In genomic region chr5:15105799-15106393, GRCh38 we compare ENCODE assay signal across 8 cellular contexts.
A peak's percentile ranks its signal among the peaks of the same experiment; 100 is the strongest.
DNase-seq lines count a peak whose midpoint lies in the region; ATAC-seq, FAIRE-seq and TF ChIP-seq lines count a peak whose summit lies in the region.

No MANE protein-coding gene starts in this region.

- H3K4me3 Mint-ChIP-seq in central memory CD8-positive, alpha-beta T cell, result no peak overlapping the region

- H3K9me3 Mint-ChIP-seq in central memory CD8-positive, alpha-beta T cell, result no peaks in the 10 kb centered on the region

- no peaks in the 10 kb centered on the region for H3K79me1 ChIP-seq in IMR-90 (ENCODE audit: low read depth in 1 of 2, low read length in 2 of 2)

- H4K20me1 ChIP-seq in GM23248 (ENCODE audit: insufficient read depth) (no peaks in the 10 kb centered on the region), IMR-90 (ENCODE audit: insufficient read depth, low read length) (no peaks in the 10 kb centered on the region)

- H3K4ac ChIP-seq in IMR-90 (ENCODE audit: low read depth, low read length), result no peak overlapping the region

- no peak overlapping the region for H3K18ac ChIP-seq in IMR-90 (ENCODE audit: low read depth, low read length)

- H2BK15ac ChIP-seq in IMR-90 (ENCODE audit: low read depth, low read length), result no peak overlapping the region

- peak; percentile 62 for TF ChIP-seq RAD21 in IMR-90 (IDR thresholded peaks at IDR 0.05; ENCODE audit: low read length)

- H3K4me1 ChIP-seq in GM23248 (ENCODE audit: insufficient read depth) (no peaks in the 10 kb centered on the region), IMR-90 (ENCODE audit: control insufficient read depth, insufficient read depth, low read length) (no peaks in the 10 kb centered on the region), testis (no peaks in the 10 kb centered on the region)

- no peak overlapping the region for H4K5ac ChIP-seq in IMR-90 (ENCODE audit: low read depth, low read length)

- peak; percentile 73 for FAIRE-seq in RCC 7860 (lab: Jason Lieb, UNC)

- no peak overlapping the region for H2BK120ac ChIP-seq in IMR-90 (ENCODE audit: low read depth, low read length)

- dilution Hi-C loops in IMR-90 (cut with HindIII; ENCODE audit: low sequenced_read_pairs, unreplicated experiment), result no loop called here

- no peak overlapping the region for H2BK20ac ChIP-seq in IMR-90 (ENCODE audit: low read depth, low read length)

- no peaks in the 10 kb centered on the region for H3K4me1 Mint-ChIP-seq in central memory CD8-positive, alpha-beta T cell

- TF ChIP-seq CTCF in IMR-90 (conservative IDR thresholded peaks at IDR 0.05; ENCODE audit: low read depth, low read length) (peak; percentile 68), testis (IDR thresholded peaks at IDR 0.05) (peak; percentile 61 to 67 (median 61))

- TF ChIP-seq POLR2A in IMR-90 (IDR thresholded peaks at IDR 0.05; ENCODE audit: low read depth, low read length) (no peak), testis (IDR thresholded peaks at IDR 0.05) (no peak)

- H3K23ac ChIP-seq in IMR-90 (ENCODE audit: low read depth, low read length), result no peak overlapping the region

- no peak overlapping the region for H2AK5ac ChIP-seq in IMR-90 (ENCODE audit: low read depth, low read length)

- H3K9me1 ChIP-seq in IMR-90 (ENCODE audit: insufficient read depth, low read length), result no peaks in the 10 kb centered on the region

- H3K4me3 ChIP-seq in GM23248 (no peak overlapping the region), IMR-90 (ENCODE audit: insufficient read depth, low read depth, low read length) (no peak overlapping the region), testis (no peak overlapping the region)

- H3K36me3 ChIP-seq in GM23248 (ENCODE audit: low read depth) (no peaks in the 10 kb centered on the region), IMR-90 (ENCODE audit: control insufficient read depth, insufficient read depth, low read length) (no peaks in the 10 kb centered on the region), testis (ENCODE audit: low read depth, missing control alignments) (no peaks in the 10 kb centered on the region)

- no peaks in the 10 kb centered on the region for H3K9me3 ChIP-seq in GM23248 (ENCODE audit: low read depth)
- no peaks in the 10 kb centered on the region for H3K9me3 ChIP-seq in IMR-90 (ENCODE audit: control insufficient read depth, insufficient read depth, low read length)
- H3K9me3 ChIP-seq in testis, result no peaks in the 10 kb centered on the region

- H3K27ac ChIP-seq in GM23248 (no peak overlapping the region), IMR-90 (ENCODE audit: insufficient read depth, low read length) (no peak overlapping the region), testis (no peak overlapping the region)

- BruUV-seq in IMR-90 (replicated peaks; lab: Mats Ljungman, UMichigan), result no TSS peak

- 24% methylated on average over 2 of the region's 2 CpGs for WGBS in GM23248 (ENCODE audit: low coverage in 1 of 2, low lambda C conversion rate in 2 of 2, missing lambda C conversion rate in 2 of 2), 2 experiments
- no CpG with 5 or more reads among the region's 2 CpGs for WGBS in IMR-90 (ENCODE audit: extremely low coverage in 2 of 2, insufficient read length in 1 of 2), 2 experiments
- WGBS in testis, 2 donors, result 57 to 72% methylated on average over 2 of the region's 2 CpGs

- ATAC-seq in Right ventricle myocardium inferior (peak; percentile 54), IMR-90 (ENCODE audit: low read depth) (peak; percentile 90), left lobe of liver (peak; percentile 94)
- ATAC-seq in central memory CD8-positive, alpha-beta T cell (replicated peaks; ENCODE audit: extremely low read depth, poor library complexity, severe bottlenecking), result peak; percentile 31

- no peaks in the 10 kb centered on the region for H3K79me2 ChIP-seq in GM23248 (ENCODE audit: insufficient read depth)

- in situ Hi-C loops in GM23248 (cut with MboI), result no loop called here
- in situ Hi-C loops in IMR-90 (cut with MboI; ENCODE audit: low sequenced_read_pairs), result loop anchor here (10.0 kb wide), 2 partner anchors 179 to 889 kb away; no protein-coding TSS in a partner anchor

- H3K27me3 ChIP-seq in GM23248 (replicated peaks; ENCODE audit: insufficient read depth), result peaks cover 18% of the 10 kb centered on the region
- peaks cover 5% of the 10 kb centered on the region; the same call in 1 of the 2 replicates for H3K27me3 ChIP-seq in IMR-90 (ENCODE audit: control insufficient read depth, insufficient read depth, low read length)
- H3K27me3 ChIP-seq in testis, result no peaks in the 10 kb centered on the region

- no peak overlapping the region for H3K9ac ChIP-seq in GM23248
- no peak overlapping the region for H3K9ac ChIP-seq in IMR-90 (ENCODE audit: low read depth, low read length)

- POLR2A ChIA-PET in IMR-90 (lab: Charles Lee; ENCODE audit: unreplicated experiment), result no interaction called here

- H3F3A ChIP-seq in GM23248 (ENCODE audit: insufficient read depth), result no peaks in the 10 kb centered on the region

- no peak overlapping the region for H2BK5ac ChIP-seq in IMR-90 (ENCODE audit: low read depth, low read length, poor library complexity, severe bottlenecking)

- H3K9me2 ChIP-seq in GM23248 (ENCODE audit: insufficient read depth), result no peaks in the 10 kb centered on the region

- CTCF ChIA-PET in IMR-90 (lab: Yijun Ruan, JAX), result interaction anchor here (0.6 to 1.2 kb wide), 11 partner anchors 9 to 719 kb away, joined by 3 to 6 read pairs (median 3); no protein-coding TSS in a partner anchor

- no peak overlapping the region for H3K14ac ChIP-seq in IMR-90 (replicated peaks; ENCODE audit: low read depth, low read length)

- H2AFZ ChIP-seq in GM23248 (no peak overlapping the region), IMR-90 (replicated peaks; ENCODE audit: low read length, poor library complexity) (no peak overlapping the region)

- no peak overlapping the region for H4K91ac ChIP-seq in IMR-90 (ENCODE audit: insufficient read depth, low read depth, low read length)

- no peaks in the 10 kb centered on the region for H3K27me3 Mint-ChIP-seq in central memory CD8-positive, alpha-beta T cell

- H3K36me3 Mint-ChIP-seq in central memory CD8-positive, alpha-beta T cell (ENCODE audit: insufficient read depth), result peaks cover 2% of the 10 kb centered on the region

- no peak overlapping the region for H3K56ac ChIP-seq in IMR-90 (ENCODE audit: extremely low read depth, insufficient read depth, low read length)

- intact Hi-C loops in Right ventricle myocardium inferior (cut with DNase I), result loop anchor here (5.0 to 10.0 kb wide), 2 partner anchors 719 to 886 kb away; no protein-coding TSS in a partner anchor
- intact Hi-C loops in cardiac septum (cut with DNase I), result loop anchor here (10.0 kb wide), 1 partner anchor 889 kb away; no protein-coding TSS in a partner anchor
- intact Hi-C loops in IMR-90 (cut with micrococcal nuclease), result loop anchor here (1.0 to 10.0 kb wide), 3 partner anchors 421 to 889 kb away; no protein-coding TSS in a partner anchor
- intact Hi-C loops in testis (cut with DNase I; ENCODE audit: low total_unique reads), result no loop called here

- DNase-seq in Right ventricle myocardium inferior (ENCODE audit: missing footprints), result no peak
- no peak for DNase-seq in cardiac septum (ENCODE audit: low spot score)
- DNase-seq in GM23248, result peak; percentile 70
- peak; percentile 54 for DNase-seq in IMR-90
- peak; percentile 48 for DNase-seq in RCC 7860 (ENCODE audit: low spot score)
- DNase-seq in central memory CD8-positive, alpha-beta T cell (ENCODE audit: low spot score in 2 of 2), result no peak
- peak; percentile 50 for DNase-seq in left lobe of liver (ENCODE audit: low spot score)
- peak; percentile 73 for DNase-seq in testis

- no peak overlapping the region for H2AK9ac ChIP-seq in IMR-90 (replicated peaks; ENCODE audit: low read depth, low read length, poor library complexity)

- H4K8ac ChIP-seq in IMR-90 (ENCODE audit: low read depth in 2 of 2, low read length in 2 of 2), result no peak overlapping the region

- no peak overlapping the region for H3K27ac Mint-ChIP-seq in central memory CD8-positive, alpha-beta T cell (ENCODE audit: low read depth)

- H3K4me2 ChIP-seq in GM23248 (ENCODE audit: unreplicated experiment), result no peak overlapping the region
- H3K4me2 ChIP-seq in IMR-90 (ENCODE audit: low read depth, low read length), result no peak overlapping the region

TF ChIP-seq in IMR-90, 13 proteins besides CTCF, POLR2A, EP300 and RAD21:
- TF ChIP-seq SMC3 (IDR thresholded peaks at IDR 0.05; ENCODE audit: low read depth, low read length) (peak; percentile 59), BHLHE40 (IDR thresholded peaks at IDR 0.05; ENCODE audit: low read depth, low read length) (no peak)

Comparison
In these comparisons a context has a peak if more than half of its experiments do, and no peak if none do; other contexts are left out.
1. ATAC-seq: peak in every context shown above with its lines; median percentile 94 in left lobe of liver; 90 in IMR-90; 54 in Right ventricle myocardium inferior; 31 in central memory CD8-positive, alpha-beta T cell.
2. DNase-seq: peak in GM23248 (single experiment), IMR-90 (single experiment), RCC 7860 (single experiment), left lobe of liver (single experiment) and testis (single experiment); none in Right ventricle myocardium inferior (single experiment), cardiac septum (single experiment) and central memory CD8-positive, alpha-beta T cell (0 of 2).